Comparison of ENCODE assay signal across 1 cellular context in genomic region chr6:15077964-15078363, GRCh38.
TF ChIP-seq lines count a peak whose summit lies in the region.

No MANE protein-coding gene starts in this region.

TF ChIP-seq in GM23338, 12 proteins besides CTCF, POLR2A, EP300 and RAD21 (continued from another document):
- TF ChIP-seq ZNF462 (CRISPR knock-in tag; IDR thresholded peaks at IDR 0.05) (peak; percentile 95), CREB1 (CRISPR knock-in tag; IDR thresholded peaks at IDR 0.05; ENCODE audit: low read depth) (peak; percentile 38; the same call in 1 of the 2 replicates), ZNF114 (CRISPR knock-in tag; IDR thresholded peaks at IDR 0.05) (no peak), ZNF331 (CRISPR knock-in tag; IDR thresholded peaks at IDR 0.05; ENCODE audit: low read depth) (no peak), EZH2phosphoT487 (IDR thresholded peaks at IDR 0.05; ENCODE audit: unreplicated experiment) (no peak), STAT1 (IDR thresholded peaks at IDR 0.05; ENCODE audit: unreplicated experiment) (no peak), ETS1 (IDR thresholded peaks at IDR 0.05) (peak; percentile 57; the same call in 1 of the 2 replicates), EZH2 (IDR thresholded peaks at IDR 0.05; ENCODE audit: low read depth, unreplicated experiment) (no peak), REST (IDR thresholded peaks at IDR 0.05; ENCODE audit: unreplicated experiment) (no peak), POLR2AphosphoS5 (IDR thresholded peaks at IDR 0.05; ENCODE audit: low read depth) (peak; percentile 29; the same call in 1 of the 2 replicates), JUNB (IDR thresholded peaks at IDR 0.05; ENCODE audit: unreplicated experiment) (no peak)
